Comparison of ENCODE assay signal across 9 cellular contexts in the genomic region with DNA sequence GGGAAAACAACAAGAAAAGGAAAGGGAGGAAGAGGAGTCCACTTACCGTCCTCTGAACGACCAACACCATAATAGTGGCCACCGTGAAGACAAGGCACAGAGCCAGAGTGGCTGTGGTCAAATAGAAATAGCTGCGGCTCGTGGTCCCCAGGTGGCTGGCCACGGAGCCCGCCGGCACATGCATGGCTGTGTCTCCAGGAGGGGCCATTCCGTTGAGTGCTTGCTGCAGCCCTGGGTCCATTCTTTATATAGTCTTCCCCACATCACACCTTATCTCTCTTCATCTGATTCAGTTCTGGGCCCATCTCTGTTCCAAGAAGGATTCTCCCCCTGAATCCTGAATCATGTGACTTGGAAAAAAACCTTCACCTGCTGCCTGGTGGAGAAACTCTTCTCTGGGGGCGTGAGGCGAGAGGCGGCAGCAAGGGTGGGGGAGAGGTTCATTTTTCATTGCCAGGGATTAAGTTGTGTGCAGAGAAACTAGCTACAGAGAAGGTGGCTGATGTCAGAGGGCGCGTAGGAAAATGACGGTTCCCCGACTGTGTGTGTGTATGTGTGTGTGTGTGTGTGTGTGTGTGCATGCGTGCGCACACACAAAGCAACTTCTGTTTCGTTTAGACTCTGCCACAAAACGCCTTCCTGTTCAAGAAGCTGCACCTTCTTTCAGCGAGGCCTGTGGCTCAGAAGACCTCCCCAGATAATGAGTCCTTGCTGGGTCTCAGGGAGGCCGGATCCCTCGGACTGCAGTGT. TPM values are rescaled to one million over a fixed set of nuclear protein-coding genes. Genes with fewer than 3 reads are reported as not detected.
DNase-seq lines count a peak whose midpoint lies in the region; ATAC-seq and TF ChIP-seq lines count a peak whose summit lies in the region.
"Had no signal": no experiment of that assay in that cellular context is flagged by ENCODE, and none has a peak within 500 bp of the region (broad histone marks: within the 10 kb centered on the region; RNA-seq: fewer than 3 reads in every experiment).

TSS of gene TNFSF8 (minus strand) at position 529 of the 750 bp plus-strand sequence. CDS start at position 241, 288 bp downstream.

- peaks cover 16% of the 10 kb centered on the region; the same call in 1 of the 2 replicates for H3K27me3 ChIP-seq in SJCRH30

- ATAC-seq in GM21526 (IDR thresholded peaks at IDR 0.05; ENCODE audit: low FRiP score, unreplicated experiment) (peak; percentile 59), omental fat pad (ENCODE audit: low FRiP score) (no peak)
- ATAC-seq in activated CD4-positive, alpha-beta T cell treated with anti-CD3 and anti-CD28 coated beads for 36 hours: peak; percentile 85
- ATAC-seq in effector memory CD8-positive, alpha-beta T cell (replicated peaks): peak; percentile 71

- CTCF ChIA-PET in activated CD4-positive, alpha-beta T cell treated with anti-CD3 and anti-CD28 coated beads for 36 hours (lab: Charles Lee): interaction anchor here (0.9 to 3.7 kb wide), 11 partner anchors 9 to 277 kb away, joined by 3 to 44 read pairs (median 6); partner anchors contain the start of gene TEX48

- intact Hi-C loops in activated CD4-positive, alpha-beta T cell treated with anti-CD3 and anti-CD28 coated beads for 36 hours (cut with DNase I, micrococcal nuclease): loop anchor here (1.0 to 5.0 kb wide), 10 partner anchors 28 to 248 kb away; partner anchors contain the start of gene TEX48 (in 1 of the 2)

- peaks cover 49% of the 10 kb centered on the region for H3K4me1 Mint-ChIP-seq in activated CD4-positive, alpha-beta T cell treated with anti-CD3 and anti-CD28 coated beads for 36 hours
- H3K4me1 Mint-ChIP-seq in effector memory CD8-positive, alpha-beta T cell (ENCODE audit: low read depth in 2 of 2): peaks cover 29 to 50% of the 10 kb centered on the region in 2 donors

- no peak within 1 kb of the TSS for H3K4me3 ChIP-seq in SJCRH30
- H3K4me3 ChIP-seq in foreskin fibroblast (ENCODE audit: low read depth in 1 of 2, low read length in 2 of 2): no peak within 1 kb of the TSS

- peak; percentile 90 for DNase-seq in activated CD4-positive, alpha-beta T cell treated with anti-CD3 and anti-CD28 coated beads for 36 hours
- DNase-seq in effector memory CD8-positive, alpha-beta T cell: peak; percentile 46 to 65 (median 49)
- DNase-seq in stimulated activated CD4-positive, alpha-beta T cell treated with anti-CD3 and anti-CD28 coated beads, Interleukin-4, amount 100 ng/mL, for 24 hours: peak; percentile 75
- DNase-seq in SJCRH30 (no peak), omental fat pad (ENCODE audit: low spot score) (no peak), foreskin fibroblast (no peak), amygdala (lab: John Stamatoyannopoulos, UW) (no peak)

- TF ChIP-seq CTCF in omental fat pad (IDR thresholded peaks at IDR 0.05): no peak
- no peak for TF ChIP-seq CTCF in foreskin fibroblast (IDR thresholded peaks at IDR 0.05; ENCODE audit: low read depth, low read length)

- no peaks in the 10 kb centered on the region for H3K36me3 ChIP-seq in SJCRH30

- no peaks in the 10 kb centered on the region for H3K9me3 ChIP-seq in SJCRH30 (replicated peaks)

- H3K4me3 Mint-ChIP-seq in activated CD4-positive, alpha-beta T cell treated with anti-CD3 and anti-CD28 coated beads for 36 hours: peak within 1 kb of the TSS; percentile 85
- peak within 1 kb of the TSS; percentile 91 to 94 for H3K4me3 Mint-ChIP-seq in effector memory CD8-positive, alpha-beta T cell

- H3K27ac ChIP-seq in SJCRH30: no peak within 1 kb of the TSS

- H3K9me3 Mint-ChIP-seq in activated CD4-positive, alpha-beta T cell treated with anti-CD3 and anti-CD28 coated beads for 36 hours (ENCODE audit: low read depth): peaks cover 3% of the 10 kb centered on the region
- no peaks in the 10 kb centered on the region for H3K9me3 Mint-ChIP-seq in effector memory CD8-positive, alpha-beta T cell

- peak within 1 kb of the TSS; percentile 98 for H3K27ac Mint-ChIP-seq in activated CD4-positive, alpha-beta T cell treated with anti-CD3 and anti-CD28 coated beads for 36 hours
- peak within 1 kb of the TSS; percentile 90 to 95 for H3K27ac Mint-ChIP-seq in effector memory CD8-positive, alpha-beta T cell

- POLR2A ChIA-PET in activated CD4-positive, alpha-beta T cell treated with anti-CD3 and anti-CD28 coated beads for 36 hours (lab: Charles Lee): interaction anchor here (0.6 to 3.2 kb wide), 8 partner anchors 10 to 414 kb away, joined by 3 to 33 read pairs (median 4); no protein-coding TSS in a partner anchor

- peaks cover 29% of the 10 kb centered on the region for H3K36me3 Mint-ChIP-seq in activated CD4-positive, alpha-beta T cell treated with anti-CD3 and anti-CD28 coated beads for 36 hours (ENCODE audit: low read depth)
- H3K36me3 Mint-ChIP-seq in effector memory CD8-positive, alpha-beta T cell (ENCODE audit: insufficient read depth): peaks cover 11% of the 10 kb centered on the region

- no peaks in the 10 kb centered on the region for H3K4me1 ChIP-seq in SJCRH30

- H3K27me3 Mint-ChIP-seq in activated CD4-positive, alpha-beta T cell treated with anti-CD3 and anti-CD28 coated beads for 36 hours: no peaks in the 10 kb centered on the region
- H3K27me3 Mint-ChIP-seq in effector memory CD8-positive, alpha-beta T cell: no peaks in the 10 kb centered on the region

RNA-seq across cellular contexts. Expression of gene TNFSF8, which starts in this region (rescaled TPM):
- 10 to 100 TPM; 42.3 to 48.2 TPM for total RNA-seq in activated CD4-positive, alpha-beta T cell treated with anti-CD3 and anti-CD28 coated beads for 36 hours
- total RNA-seq in SJCRH30 (2014; rRNA removed; shearing (Covaris generic)): not detected in 2 replicates
- total RNA-seq in omental fat pad: 1 to 10 TPM; 3.2 to 7.1 (median 6.6) TPM
- total RNA-seq: dermis microvascular lymphatic vessel endothelial cell had no signal

Comparison
In these comparisons a context has a peak if more than half of its experiments do, and no peak if none do; other contexts are left out.
1. RNA of gene TNFSF8 (total RNA-seq): 42.3 to 48.2 TPM in activated CD4-positive, alpha-beta T cell treated with anti-CD3 and anti-CD28 coated beads for 36 hours; 3.2 to 7.1 TPM in omental fat pad and not detected in SJCRH30; every median in the first group is over 4 times any median in the second.
2. DNase-seq: peak in activated CD4-positive, alpha-beta T cell treated with anti-CD3 and anti-CD28 coated beads for 36 hours (single experiment), effector memory CD8-positive, alpha-beta T cell (3 of 3) and stimulated activated CD4-positive, alpha-beta T cell treated with anti-CD3 and anti-CD28 coated beads, Interleukin-4, amount 100 ng/mL, for 24 hours (single experiment); none in SJCRH30 (0 of 2), omental fat pad (single experiment), foreskin fibroblast (0 of 2) and amygdala (0 of 56).